In genomic region chr11:65588199-65589054, GRCh38 we compare ENCODE assay signal across 8 cellular contexts. TPM values are rescaled to one million over a fixed set of nuclear protein-coding genes. Genes with fewer than 3 reads are reported as not detected.
DNase-seq lines count a peak whose midpoint lies in the region; ATAC-seq, FAIRE-seq and TF ChIP-seq lines count a peak whose summit lies in the region.

No MANE protein-coding gene starts in this region.

- intact Hi-C loops in adrenal gland (cut with DNase I) = no loop called here

- H3K27ac Mint-ChIP-seq in T-cell = peak overlapping the region; percentile 82 to 84

- ATAC-seq in GM19452 (IDR thresholded peaks at IDR 0.05; ENCODE audit: unreplicated experiment) (peak; percentile 69), HG03460 (IDR thresholded peaks at IDR 0.05; ENCODE audit: unreplicated experiment) (peak; percentile 69), T-cell (replicated peaks in 1 of 4) (peak; percentile 91 to 93 (median 91))

- DNase-seq in DMS153 treated with DMSO at 0.1 percent for 48 hours (lab: John Stamatoyannopoulos, UW; ENCODE audit: unreplicated experiment) (peak; percentile 1), T-cell (peak; percentile 52 to 80 (median 73)), adrenal gland (peak in 6 of 7 donors; percentile 66 to 84 (median 76)), keratinocyte (ENCODE audit: low read depth, low spot score) (no peak), HK-2 (ENCODE audit: unreplicated experiment) (no peak)
- DNase-seq in stimulated activated CD4-positive, alpha-beta T cell treated with anti-CD3 and anti-CD28 coated beads, Interleukin-4, amount 100 ng/mL, for 24 hours = peak; percentile 77

- POLR2A ChIA-PET in T-cell (lab: Charles Lee) = no interaction called here

- H3K36me3 Mint-ChIP-seq in T-cell = peaks cover 11% of the 10 kb centered on the region

- no peaks in the 10 kb centered on the region for H3K9me3 ChIP-seq in adrenal gland (replicated peaks in 1 of 3)
- no peaks in the 10 kb centered on the region for H3K9me3 ChIP-seq in keratinocyte (ENCODE audit: control insufficient read depth, low read depth, low read length)

- H4K20me1 ChIP-seq in keratinocyte (ENCODE audit: control insufficient read depth, extremely low read depth, insufficient read depth, low read length) = peaks cover 4% of the 10 kb centered on the region

- peak overlapping the region in 1 of 3 donors; percentile 40 for H3K4me3 Mint-ChIP-seq in T-cell

- H3K27ac ChIP-seq in adrenal gland (peak overlapping the region in 2 of 5 donors; percentile 26 to 73), keratinocyte (ENCODE audit: control insufficient read depth, insufficient read depth, low read length) (no peak overlapping the region)

- WGBS in adrenal gland, 4 donors = 52 to 70% (median 55%) methylated on average over 11 to 13 of the region's 13 CpGs

- H3K9me3 Mint-ChIP-seq in T-cell = no peaks in the 10 kb centered on the region

- no peaks in the 10 kb centered on the region for H3K9me1 ChIP-seq in keratinocyte (ENCODE audit: control insufficient read depth, extremely low read depth, insufficient read depth, low read length)

- H3K4me1 ChIP-seq in adrenal gland (replicated peaks in 1 of 2) (peaks cover 0 to 35% of the 10 kb centered on the region in 2 donors), keratinocyte (ENCODE audit: control insufficient read depth, extremely low read depth, insufficient read depth, low read length) (peaks cover 26% of the 10 kb centered on the region)

- H3K27me3 ChIP-seq in adrenal gland (no peaks in the 10 kb centered on the region), keratinocyte (ENCODE audit: control insufficient read depth, extremely low read depth, insufficient read depth, low read length) (no peaks in the 10 kb centered on the region)

- no peak overlapping the region for H3K4me2 ChIP-seq in keratinocyte (ENCODE audit: control insufficient read depth, extremely low read depth, insufficient read depth, low read depth, low read length)

- H3K36me3 ChIP-seq in adrenal gland (replicated peaks in 1 of 2) (peaks cover 0 to 11% of the 10 kb centered on the region in 2 donors), keratinocyte (ENCODE audit: control insufficient read depth in 2 of 2, extremely low read depth in 1 of 2, insufficient read depth in 2 of 2, low read length in 2 of 2) (peaks cover 9 to 16% of the 10 kb centered on the region in 2 experiments)

- dilution Hi-C loops in keratinocyte (cut with MboI; ENCODE audit: extremely low pct_ligation_motif_present, low sequenced_read_pairs) = no loop called here

- no peak for FAIRE-seq in keratinocyte (lab: Jason Lieb, UNC)

- H3K4me3 ChIP-seq in adrenal gland (no peak overlapping the region), keratinocyte (ENCODE audit: control insufficient read depth in 2 of 3, extremely low read depth in 1 of 3, insufficient read depth in 2 of 3, low read depth in 1 of 3, low read length in 3 of 3) (no peak overlapping the region)

- no peaks in the 10 kb centered on the region for H3K79me2 ChIP-seq in keratinocyte (ENCODE audit: control insufficient read depth, insufficient read depth, low read length)

- H2AFZ ChIP-seq in keratinocyte (ENCODE audit: control insufficient read depth, low read length) = no peak overlapping the region

- no peaks in the 10 kb centered on the region for H3K27me3 Mint-ChIP-seq in T-cell

- TF ChIP-seq CTCF in adrenal gland (IDR thresholded peaks at IDR 0.05) = peak; percentile 36 to 65 (median 55)
- TF ChIP-seq CTCF in keratinocyte (optimal IDR thresholded peaks at IDR 0.05 in 1 of 3, IDR thresholded peaks at IDR 0.05 in 1 of 3, conservative IDR thresholded peaks at IDR 0.05 in 1 of 3; ENCODE audit: extremely low read depth in 1 of 3, insufficient read depth in 2 of 3, low read length in 3 of 3) = peak; percentile 76 to 77 (median 77)

- CTCF ChIA-PET in T-cell (lab: Charles Lee) = interaction anchor here (0.5 to 1.9 kb wide), 9 partner anchors 11 to 527 kb away, joined by 3 to 8 read pairs (median 4); partner anchors contain the start of gene EHBP1L1 (in 1 of the 2)

- H3K9ac ChIP-seq in keratinocyte (ENCODE audit: control insufficient read depth, extremely low read depth, insufficient read depth, low read length) = no peak overlapping the region

- H3K4me1 Mint-ChIP-seq in T-cell = peaks cover 22 to 29% (median 28%) of the 10 kb centered on the region in 3 donors

- no peak for TF ChIP-seq POLR2A in adrenal gland (IDR thresholded peaks at IDR 0.05)

RNA-seq across cellular contexts. Expression of gene KCNK7, which starts 7.2 kb away (rescaled TPM):
- total RNA-seq in T-cell (1 to 10 TPM; 2.3 to 8.0 (median 3.6) TPM), adrenal gland (1 to 10 TPM in 1 of 8 donors, under 1 TPM in 3, not detected in 4; 0.14 to 1.5 (median 0.40) TPM)
- polyA plus RNA-seq in adrenal gland (10 to 100 TPM in 1 of 3 donors, 1 to 10 TPM in 1, not detected in 1; 2.4 to 12.5 TPM), keratinocyte (0.14 to 1.5 TPM (median 0.46 TPM) in 3 replicates)
- not detected for polyA plus RNA-seq in keratinocyte (2011; ENCODE audit: low read depth)
- 0.18 and 0.19 TPM in 2 replicates for polyA plus RNA-seq in keratinocyte (2011; cell fraction: cytosol; rRNA removed)
- 0.34 and 0.51 TPM in 2 replicates for polyA plus RNA-seq in keratinocyte (2011; cell fraction: nucleus; rRNA removed)
- 0.63 and 0.75 TPM in 2 replicates for polyA plus RNA-seq in keratinocyte (2012; ENCODE audit: low replicate concordance)
- 0.26 TPM in 1 of 3 replicates, not detected in the others for polyA minus RNA-seq in keratinocyte
- polyA minus RNA-seq in keratinocyte (2011; cell fraction: cytosol; rRNA and poly(A)+ RNA removed) = not detected
- not detected in 2 replicates for polyA minus RNA-seq in keratinocyte (2011; cell fraction: nucleus; rRNA and poly(A)+ RNA removed)

RNA-seq across cellular contexts. Expression of gene EHBP1L1, which starts 12.6 kb away (rescaled TPM):
- total RNA-seq in T-cell (100 to 1,000 TPM; 115 to 170 (median 150) TPM), adrenal gland (10 to 100 TPM; 12.8 to 56.3 (median 36.0) TPM)
- polyA plus RNA-seq in adrenal gland (10 to 100 TPM in 2 of 3 donors, 1 to 10 TPM in 1; 8.7 to 68.0 (median 33.9) TPM), keratinocyte (8.5 to 14.0 TPM (median 10.4 TPM) in 3 replicates)
- 28.9 TPM for polyA plus RNA-seq in keratinocyte (2011; ENCODE audit: low read depth)
- polyA plus RNA-seq in keratinocyte (2011; cell fraction: cytosol; rRNA removed) = 5.2 and 16.1 TPM in 2 replicates
- polyA plus RNA-seq in keratinocyte (2011; cell fraction: nucleus; rRNA removed) = 35.7 and 50.9 TPM in 2 replicates
- polyA plus RNA-seq in keratinocyte (2012; ENCODE audit: low replicate concordance) = 12.7 and 19.8 TPM in 2 replicates
- 9.8 to 25.0 TPM (median 16.6 TPM) in 3 replicates for polyA minus RNA-seq in keratinocyte
- 36.8 TPM for polyA minus RNA-seq in keratinocyte (2011; cell fraction: cytosol; rRNA and poly(A)+ RNA removed)
- 21.4 and 21.5 TPM in 2 replicates for polyA minus RNA-seq in keratinocyte (2011; cell fraction: nucleus; rRNA and poly(A)+ RNA removed)

RNA-seq across cellular contexts. Expression of gene FAM89B, which starts 16.1 kb away (rescaled TPM):
- total RNA-seq in T-cell = 10 to 100 TPM; 36.3 to 72.9 (median 69.3) TPM
- total RNA-seq in adrenal gland = 10 to 100 TPM; 28.1 to 77.1 (median 46.7) TPM
- polyA plus RNA-seq in adrenal gland = 10 to 100 TPM in 2 of 3 donors, 1 to 10 TPM in 1; 7.0 to 64.4 (median 50.1) TPM
- 11.5 to 37.6 TPM (median 13.5 TPM) in 3 replicates for polyA plus RNA-seq in keratinocyte
- 1.3 TPM for polyA plus RNA-seq in keratinocyte (2011; ENCODE audit: low read depth)
- 18.0 and 37.6 TPM in 2 replicates for polyA plus RNA-seq in keratinocyte (2011; cell fraction: cytosol; rRNA removed)
- polyA plus RNA-seq in keratinocyte (2011; cell fraction: nucleus; rRNA removed) = 8.8 and 17.8 TPM in 2 replicates
- 17.0 and 20.6 TPM in 2 replicates for polyA plus RNA-seq in keratinocyte (2012; ENCODE audit: low replicate concordance)
- 8.9 to 33.5 TPM (median 20.7 TPM) in 3 replicates for polyA minus RNA-seq in keratinocyte
- polyA minus RNA-seq in keratinocyte (2011; cell fraction: cytosol; rRNA and poly(A)+ RNA removed) = 30.5 TPM
- 2.1 and 9.4 TPM in 2 replicates for polyA minus RNA-seq in keratinocyte (2011; cell fraction: nucleus; rRNA and poly(A)+ RNA removed)

RNA-seq across cellular contexts. Expression of gene ZNRD2, which starts 18.1 kb away (rescaled TPM):
- 10 to 100 TPM; 32.5 to 36.9 (median 34.5) TPM for total RNA-seq in T-cell
- 10 to 100 TPM; 34.0 to 83.4 (median 54.2) TPM for total RNA-seq in adrenal gland
- polyA plus RNA-seq in adrenal gland = 100 to 1,000 TPM in 2 of 3 donors, 1 to 10 TPM in 1; 9.4 to 135 (median 120) TPM
- 33.6 to 48.5 TPM (median 47.5 TPM) in 3 replicates for polyA plus RNA-seq in keratinocyte
- 9.1 TPM for polyA plus RNA-seq in keratinocyte (2011; ENCODE audit: low read depth)
- polyA plus RNA-seq in keratinocyte (2011; cell fraction: cytosol; rRNA removed) = 29.1 and 56.1 TPM in 2 replicates
- 34.2 and 37.8 TPM in 2 replicates for polyA plus RNA-seq in keratinocyte (2011; cell fraction: nucleus; rRNA removed)
- polyA plus RNA-seq in keratinocyte (2012; ENCODE audit: low replicate concordance) = 47.2 and 82.7 TPM in 2 replicates
- polyA minus RNA-seq in keratinocyte = 8.8 to 35.2 TPM (median 10.5 TPM) in 3 replicates
- 33.8 TPM for polyA minus RNA-seq in keratinocyte (2011; cell fraction: cytosol; rRNA and poly(A)+ RNA removed)
- 12.9 and 16.0 TPM in 2 replicates for polyA minus RNA-seq in keratinocyte (2011; cell fraction: nucleus; rRNA and poly(A)+ RNA removed)

RNA-seq across cellular contexts. Expression of gene MAP3K11, which starts 25.6 kb away (rescaled TPM):
- total RNA-seq in T-cell (100 to 1,000 TPM in 2 of 5 donors, 10 to 100 TPM in 3; 60.8 to 110 (median 84.0) TPM), adrenal gland (10 to 100 TPM; 40.2 to 84.4 (median 57.8) TPM)
- polyA plus RNA-seq in adrenal gland (100 to 1,000 TPM in 1 of 3 donors, 10 to 100 TPM in 2; 11.1 to 143 (median 85.2) TPM), keratinocyte (13.6 to 18.8 TPM (median 17.5 TPM) in 3 replicates)
- polyA plus RNA-seq in keratinocyte (2011; ENCODE audit: low read depth) = 16.5 TPM
- polyA plus RNA-seq in keratinocyte (2011; cell fraction: cytosol; rRNA removed) = 13.9 and 26.8 TPM in 2 replicates
- 16.8 and 28.6 TPM in 2 replicates for polyA plus RNA-seq in keratinocyte (2011; cell fraction: nucleus; rRNA removed)
- 19.2 and 29.1 TPM in 2 replicates for polyA plus RNA-seq in keratinocyte (2012; ENCODE audit: low replicate concordance)
- 19.5 to 32.4 TPM (median 32.4 TPM) in 3 replicates for polyA minus RNA-seq in keratinocyte
- polyA minus RNA-seq in keratinocyte (2011; cell fraction: cytosol; rRNA and poly(A)+ RNA removed) = 34.0 TPM
- 16.4 and 21.2 TPM in 2 replicates for polyA minus RNA-seq in keratinocyte (2011; cell fraction: nucleus; rRNA and poly(A)+ RNA removed)

Comparison
In these comparisons a context has a peak if more than half of its experiments do, and no peak if none do; other contexts are left out.
1. DNase-seq: peak in DMS153 treated with DMSO at 0.1 percent for 48 hours (single experiment), T-cell (34 of 34), adrenal gland (6 of 7) and stimulated activated CD4-positive, alpha-beta T cell treated with anti-CD3 and anti-CD28 coated beads, Interleukin-4, amount 100 ng/mL, for 24 hours (single experiment); none in keratinocyte (single experiment) and HK-2 (single experiment).
2. Peak in every context shown above with its lines, with median percentiles within 50 percentile points of each other: ATAC-seq.